In genomic region chr16:26475579-26475978, GRCh38 we compare ENCODE assay signal across 22 cellular contexts.
"Had no signal": no experiment of that assay in that cellular context is flagged by ENCODE, and none has a peak within 500 bp of the region (broad histone marks: within the 10 kb centered on the region; RNA-seq: fewer than 3 reads in every experiment).

No MANE protein-coding gene starts in this region.

- H3K9ac ChIP-seq: parathyroid adenoma had no signal

- H3K27me3 ChIP-seq: right lobe of liver, transverse colon, uterus had no signal

- H3K36me3 ChIP-seq: right lobe of liver, transverse colon, uterus, WERI-Rb-1 had no signal

- H3K27me3 Mint-ChIP-seq: stimulated activated naive B cell treated with anti-CD40 and anti-IgM and Interleukin-4, amounts not matched to agents 10 μg/mL and 1 μg/mL and 100 μg/mL, for 72 hours had no signal

- H3K9me3 ChIP-seq: transverse colon, uterus had no signal

- H2AFZ ChIP-seq: parathyroid adenoma had no signal

- H3K27ac Mint-ChIP-seq: activated naive CD4-positive, alpha-beta T cell treated with anti-CD3 and anti-CD28 coated beads, Interleukin-2, amount 50 U/mL, for 72 hours; brain; nephron; stimulated activated naive B cell treated with anti-CD40 and anti-IgM and Interleukin-4, amounts not matched to agents 10 μg/mL and 1 μg/mL and 100 μg/mL, for 72 hours had no signal

- H3K4me3 Mint-ChIP-seq: brain; nephron; stimulated activated naive B cell treated with anti-CD40 and anti-IgM and Interleukin-4, amounts not matched to agents 10 μg/mL and 1 μg/mL and 100 μg/mL, for 72 hours had no signal

- DNase-seq: activated CD4-positive, alpha-beta T cell treated with anti-CD3 and anti-CD28 coated beads for 1 hour; activated T-cell treated with anti-CD3 and anti-CD28 coated beads, Interleukin-2, amount 50 U/mL, for 1 hour; aorta; left ventricle myocardium superior; mammary epithelial cell; midbrain; nucleus accumbens; right lobe of liver; small intestine; stimulated activated CD4-positive, alpha-beta T cell treated with anti-CD3 and anti-CD28 coated beads, Interleukin-2, amount 100 ng/mL, for 24 hours; stimulated activated CD8-positive, alpha-beta memory T cell treated with anti-CD3 and anti-CD28 coated beads, Interleukin-4, amount 100 ng/mL, for 48 hours; stimulated activated naive B cell treated with anti-CD40 and anti-IgM and Interleukin-4, amounts not matched to agents 10 μg/mL and 1 μg/mL and 100 μg/mL, for 72 hours; transverse colon; uterus; WERI-Rb-1 had no signal

- H3K4me3 ChIP-seq: right lobe of liver, transverse colon, uterus had no signal

- H3K4me1 ChIP-seq: parathyroid adenoma, right lobe of liver, transverse colon, uterus had no signal

- H3K27ac ChIP-seq: parathyroid adenoma, right lobe of liver, transverse colon, uterus, WERI-Rb-1 had no signal

- ATAC-seq: activated naive CD4-positive, alpha-beta T cell treated with anti-CD3 and anti-CD28 coated beads, Interleukin-2, amount 50 U/mL, for 72 hours; left ventricle myocardium superior; right lobe of liver; stimulated activated naive B cell treated with anti-CD40 and anti-IgM and Interleukin-4, amounts not matched to agents 10 μg/mL and 1 μg/mL and 100 μg/mL, for 72 hours had no signal

- H3K4me1 Mint-ChIP-seq: stimulated activated naive B cell treated with anti-CD40 and anti-IgM and Interleukin-4, amounts not matched to agents 10 μg/mL and 1 μg/mL and 100 μg/mL, for 72 hours had no signal

- FAIRE-seq: endometrium, islet of Langerhans, small intestine, TTC549 had no signal

- H3K79me2 ChIP-seq: parathyroid adenoma had no signal

- H3K36me3 Mint-ChIP-seq: brain; stimulated activated naive B cell treated with anti-CD40 and anti-IgM and Interleukin-4, amounts not matched to agents 10 μg/mL and 1 μg/mL and 100 μg/mL, for 72 hours had no signal
